ENCODE assay signal across 22 cellular contexts in genomic region chr16:16797239-16797638, GRCh38.
DNase-seq lines count a peak whose midpoint lies in the region; ATAC-seq and TF ChIP-seq lines count a peak whose summit lies in the region.
"Had no signal": no experiment of that assay in that cellular context is flagged by ENCODE, and none has a peak within 500 bp of the region (broad histone marks: within the 10 kb centered on the region; RNA-seq: fewer than 3 reads in every experiment).

No MANE protein-coding gene starts in this region.

- 45% methylated on average over 2 of the region's 2 CpGs for WGBS in liver

- H3K4me3 Mint-ChIP-seq in activated CD4-positive, alpha-beta T cell treated with anti-CD3 and anti-CD28 coated beads for 36 hours = no peak overlapping the region

- CTCF ChIA-PET in activated CD4-positive, alpha-beta T cell treated with anti-CD3 and anti-CD28 coated beads for 36 hours (lab: Charles Lee) = no interaction called here

- TF ChIP-seq RAD21 in liver (IDR thresholded peaks at IDR 0.05) = no peak

- no peak overlapping the region for H3K27ac Mint-ChIP-seq in activated CD4-positive, alpha-beta T cell treated with anti-CD3 and anti-CD28 coated beads for 36 hours
- H3K27ac Mint-ChIP-seq: activated T-helper 2 cell treated with anti-CD3 and anti-CD28 coated beads, Interferon-gamma antibody, Interleukin-2, Interleukin-4, amounts not matched to agents 10 μg/mL and 5 μg/mL and 100 μg/mL, durations not matched to agents 14 hours and 24 hours and 36 hours had no signal

- H3K9me3 Mint-ChIP-seq in activated CD4-positive, alpha-beta T cell treated with anti-CD3 and anti-CD28 coated beads for 36 hours (ENCODE audit: low read depth) = no peaks in the 10 kb centered on the region
- H3K9me3 Mint-ChIP-seq: activated T-helper 2 cell treated with anti-CD3 and anti-CD28 coated beads, Interferon-gamma antibody, Interleukin-2, Interleukin-4, amounts not matched to agents 10 μg/mL and 5 μg/mL and 100 μg/mL, durations not matched to agents 14 hours and 24 hours and 36 hours had no signal

- in situ Hi-C loops in KBM-7 (cut with MboI; ENCODE audit: low pct_unique_long_range_greater_than_20kb, low sequenced_read_pairs) = no loop called here

- no peaks in the 10 kb centered on the region for H3K4me1 Mint-ChIP-seq in activated CD4-positive, alpha-beta T cell treated with anti-CD3 and anti-CD28 coated beads for 36 hours

- H3K27me3 ChIP-seq in SJCRH30 (no peaks in the 10 kb centered on the region), liver (ENCODE audit: control insufficient read depth in 4 of 4, insufficient read depth in 4 of 4, low read length in 3 of 4) (peaks cover 0 to 3% (median 0%) of the 10 kb centered on the region in 4 donors), colonic mucosa (no peaks in the 10 kb centered on the region)
- H3K27me3 ChIP-seq: breast epithelium, heart left ventricle, thyroid gland had no signal

- H3K4me1 ChIP-seq in SJCRH30 (no peaks in the 10 kb centered on the region), liver (ENCODE audit: control insufficient read depth in 4 of 4, insufficient read depth in 4 of 4, low read length in 3 of 4) (no peaks in the 10 kb centered on the region), colonic mucosa (no peaks in the 10 kb centered on the region)
- H3K4me1 ChIP-seq: breast epithelium, heart left ventricle, thyroid gland had no signal

- H3K27me3 Mint-ChIP-seq in activated CD4-positive, alpha-beta T cell treated with anti-CD3 and anti-CD28 coated beads for 36 hours = peaks cover 7% of the 10 kb centered on the region

- H3K27ac ChIP-seq in SJCRH30 (no peak overlapping the region), liver (ENCODE audit: low read depth in 1 of 2, low read length in 2 of 2) (no peak overlapping the region), colonic mucosa (no peak overlapping the region)
- H3K27ac ChIP-seq: breast epithelium, coronary artery, heart left ventricle, skin epidermis, thyroid gland had no signal

- H3K9ac ChIP-seq in liver (ENCODE audit: low read depth in 1 of 2, low read length in 2 of 2) (no peak overlapping the region), colonic mucosa (ENCODE audit: low read depth in 2 of 2, low read length in 2 of 2) (no peak overlapping the region)

- no peak overlapping the region for H3K4me3 ChIP-seq in SJCRH30
- H3K4me3 ChIP-seq in liver (ENCODE audit: low read depth in 1 of 3, low read length in 3 of 3) = no peak overlapping the region
- no peak overlapping the region for H3K4me3 ChIP-seq in colonic mucosa
- H3K4me3 ChIP-seq: breast epithelium, coronary artery, heart left ventricle, skin epidermis, thyroid gland had no signal

- H3K9me3 ChIP-seq in SJCRH30 (replicated peaks) (no peaks in the 10 kb centered on the region), liver (ENCODE audit: control insufficient read depth in 4 of 4, low read length in 3 of 4) (no peaks in the 10 kb centered on the region), colonic mucosa (no peaks in the 10 kb centered on the region)
- H3K9me3 ChIP-seq: thyroid gland had no signal

- no peaks in the 10 kb centered on the region for H3K36me3 Mint-ChIP-seq in activated CD4-positive, alpha-beta T cell treated with anti-CD3 and anti-CD28 coated beads for 36 hours (ENCODE audit: low read depth)

- ATAC-seq in activated CD4-positive, alpha-beta T cell treated with anti-CD3 and anti-CD28 coated beads for 36 hours = no peak
- ATAC-seq in HG03521 (IDR thresholded peaks at IDR 0.05; ENCODE audit: unreplicated experiment) = no peak
- ATAC-seq in HG03432 (IDR thresholded peaks at IDR 0.05; ENCODE audit: unreplicated experiment) = no peak
- ATAC-seq: heart left ventricle, left ventricle myocardium superior, PC-3 had no signal

- POLR2A ChIA-PET in activated CD4-positive, alpha-beta T cell treated with anti-CD3 and anti-CD28 coated beads for 36 hours (lab: Charles Lee) = no interaction called here

- H3K36me3 ChIP-seq in SJCRH30 (no peaks in the 10 kb centered on the region), liver (ENCODE audit: control insufficient read depth in 4 of 4, insufficient read depth in 3 of 4, low read depth in 1 of 4, low read length in 3 of 4) (no peaks in the 10 kb centered on the region), colonic mucosa (no peaks in the 10 kb centered on the region)
- H3K36me3 ChIP-seq: breast epithelium, heart left ventricle, thyroid gland had no signal

- intact Hi-C loops in activated CD4-positive, alpha-beta T cell treated with anti-CD3 and anti-CD28 coated beads for 36 hours (cut with DNase I, micrococcal nuclease) = no loop called here
- intact Hi-C loops in colonic mucosa (cut with DNase I) = no loop called here

- TF ChIP-seq CTCF in liver (IDR thresholded peaks at IDR 0.05; ENCODE audit: low read depth, low read length, missing input control) (no peak), colonic mucosa (IDR thresholded peaks at IDR 0.05) (no peak)

- peak; percentile 12 for DNase-seq in activated CD4-positive, alpha-beta T cell treated with anti-CD3 and anti-CD28 coated beads for 36 hours
- DNase-seq in activated CD4-positive, alpha-beta T cell treated with anti-CD3 and anti-CD28 coated beads, Interleukin-2, amount 50 U/mL, for 1 hour = no peak
- DNase-seq in KBM-7 (peak; percentile 3), SJCRH30 (peak; percentile 15 to 38), colonic mucosa (no peak)
- DNase-seq: activated CD8-positive, alpha-beta memory T cell treated with anti-CD3 and anti-CD28 coated beads, Interleukin-2, amount 50 U/mL, for 4 hours; DMS 273 treated with DMSO at 0.1 percent for 48 hours; heart left ventricle; left ventricle myocardium superior; NCI-H1436 treated with DMSO at 0.1 percent for 48 hours; NCI-H69; PC-3; stimulated activated naive CD4-positive, alpha-beta T cell treated with Interleukin-2 at 50 U/mL for 16 hours; T-helper 9 cell; thyroid gland had no signal

TF ChIP-seq in liver, 16 proteins besides CTCF, POLR2A, EP300 and RAD21:
- no peak for TF ChIP-seq TAF1 (conservative IDR thresholded peaks at IDR 0.05)
- no peak for TF ChIP-seq ZBTB33 (IDR thresholded peaks at IDR 0.05)
- no peak for TF ChIP-seq EGR1 (IDR thresholded peaks at IDR 0.05; ENCODE audit: low read depth in 2 of 2)
- TF ChIP-seq REST (IDR thresholded peaks at IDR 0.05) = peak; percentile 95

Comparison
In these comparisons a context has a peak if more than half of its experiments do, and no peak if none do; other contexts are left out.
1. DNase-seq: peak in activated CD4-positive, alpha-beta T cell treated with anti-CD3 and anti-CD28 coated beads for 36 hours (single experiment), KBM-7 (single experiment) and SJCRH30 (2 of 2); none in activated CD4-positive, alpha-beta T cell treated with anti-CD3 and anti-CD28 coated beads, Interleukin-2, amount 50 U/mL, for 1 hour (single experiment) and colonic mucosa (single experiment).